ENCODE assay signal across 10 cellular contexts in genomic region chr21:36070999-36071398, GRCh38. TPM values are rescaled to one million over a fixed set of nuclear protein-coding genes. Genes with fewer than 3 reads are reported as not detected.
DNase-seq lines count a peak whose midpoint lies in the region; ATAC-seq, FAIRE-seq and TF ChIP-seq lines count a peak whose summit lies in the region.
"Had no signal": no experiment of that assay in that cellular context is flagged by ENCODE, and none has a peak within 500 bp of the region (broad histone marks: within the 10 kb centered on the region; RNA-seq: fewer than 3 reads in every experiment).

No MANE protein-coding gene starts in this region.

- peak overlapping the region in 1 of 5 donors; percentile 14 for H3K9ac ChIP-seq in subcutaneous abdominal adipose tissue (ENCODE audit: low read length in 5 of 5)

- CTCF ChIA-PET in activated CD8-positive, alpha-beta memory T cell treated with anti-CD3 and anti-CD28 coated beads, Interleukin-2, amount 10 ng/mL, durations not matched to agents 7 days and 5 days (lab: Charles Lee), result interaction anchor here (1.4 to 2.4 kb wide), 4 partner anchors 7 to 54 kb away, joined by 3 to 17 read pairs (median 9); partner anchors contain the start of gene SETD4

- peak overlapping the region in 3 of 5 donors; percentile 7 to 94 (median 47) for H3K4me3 ChIP-seq in subcutaneous abdominal adipose tissue (ENCODE audit: low read depth in 1 of 5, low read length in 5 of 5)

- no peak overlapping the region for H3K27ac Mint-ChIP-seq in activated CD8-positive, alpha-beta memory T cell treated with anti-CD3 and anti-CD28 coated beads, Interleukin-2, amount 10 ng/mL, durations not matched to agents 7 days and 5 days
- H3K27ac Mint-ChIP-seq in activated naive CD8-positive, alpha-beta T cell treated with anti-CD3 and anti-CD28 coated beads, Interleukin-2, amount 50 U/mL, for 24 hours, result peak overlapping the region; percentile 68
- peak overlapping the region in 4 of 6 donors; percentile 5 to 69 (median 46) for H3K27ac Mint-ChIP-seq in immature natural killer cell

- H3K9me3 ChIP-seq in subcutaneous abdominal adipose tissue (ENCODE audit: control insufficient read depth in 5 of 5, low read length in 5 of 5), result peaks cover 0 to 8% (median 3%) of the 10 kb centered on the region in 5 donors

- peaks cover 6 to 20% (median 15%) of the 10 kb centered on the region in 5 donors for H3K36me3 ChIP-seq in subcutaneous abdominal adipose tissue (ENCODE audit: control insufficient read depth in 5 of 5, insufficient read depth in 5 of 5, low read length in 5 of 5)

- H3K4me1 Mint-ChIP-seq in activated CD8-positive, alpha-beta memory T cell treated with anti-CD3 and anti-CD28 coated beads, Interleukin-2, amount 10 ng/mL, durations not matched to agents 7 days and 5 days, result peaks cover 42% of the 10 kb centered on the region
- H3K4me1 Mint-ChIP-seq in activated naive CD8-positive, alpha-beta T cell treated with anti-CD3 and anti-CD28 coated beads, Interleukin-2, amount 50 U/mL, for 24 hours, result peaks cover 48% of the 10 kb centered on the region
- peaks cover 33% of the 10 kb centered on the region in 2 donors for H3K4me1 Mint-ChIP-seq in immature natural killer cell

- H3K27me3 ChIP-seq in subcutaneous abdominal adipose tissue (ENCODE audit: control insufficient read depth in 5 of 5, insufficient read depth in 4 of 5, low read length in 5 of 5), result no peaks in the 10 kb centered on the region

- no peak for TF ChIP-seq CTCF in D721Med (IDR thresholded peaks at IDR 0.05; ENCODE audit: insufficient read depth, missing control alignments)

- no peak for DNase-seq in activated CD8-positive, alpha-beta memory T cell treated with anti-CD3 and anti-CD28 coated beads, Interleukin-2, amount 10 ng/mL, durations not matched to agents 7 days and 5 days
- DNase-seq in activated CD8-positive, alpha-beta memory T cell treated with anti-CD3 and anti-CD28 coated beads, Interleukin-2, amount 50 U/mL, for 4 hours, result no peak
- no peak for DNase-seq in activated naive CD8-positive, alpha-beta T cell treated with anti-CD3 and anti-CD28 coated beads, Interleukin-2, amount 50 U/mL, for 24 hours
- no peak for DNase-seq in immature natural killer cell
- DNase-seq in effector CD8-positive, alpha-beta T cell (lab: John Stamatoyannopoulos, UW), result no peak
- no peak for DNase-seq in GM19238 (ENCODE audit: insufficient read length, low spot score)
- DNase-seq in D721Med (ENCODE audit: insufficient read length, low spot score), result no peak
- DNase-seq: activated CD8-positive, alpha-beta memory T cell treated with anti-CD3 and anti-CD28 coated beads for 24 hours; KBM-7 had no signal

- ATAC-seq in activated CD8-positive, alpha-beta memory T cell treated with anti-CD3 and anti-CD28 coated beads, Interleukin-2, amount 10 ng/mL, durations not matched to agents 7 days and 5 days, result no peak
- ATAC-seq in activated naive CD8-positive, alpha-beta T cell treated with anti-CD3 and anti-CD28 coated beads, Interleukin-2, amount 50 U/mL, for 24 hours, result no peak

- H3K27me3 Mint-ChIP-seq in activated CD8-positive, alpha-beta memory T cell treated with anti-CD3 and anti-CD28 coated beads, Interleukin-2, amount 10 ng/mL, durations not matched to agents 7 days and 5 days, result peaks cover 8% of the 10 kb centered on the region
- H3K27me3 Mint-ChIP-seq in activated naive CD8-positive, alpha-beta T cell treated with anti-CD3 and anti-CD28 coated beads, Interleukin-2, amount 50 U/mL, for 24 hours, result no peaks in the 10 kb centered on the region
- H3K27me3 Mint-ChIP-seq in immature natural killer cell (ENCODE audit: low read depth in 3 of 3), result peaks cover 4 to 7% (median 5%) of the 10 kb centered on the region in 3 donors

- peaks cover 37% of the 10 kb centered on the region for H3K36me3 Mint-ChIP-seq in activated CD8-positive, alpha-beta memory T cell treated with anti-CD3 and anti-CD28 coated beads, Interleukin-2, amount 10 ng/mL, durations not matched to agents 7 days and 5 days
- H3K36me3 Mint-ChIP-seq in activated naive CD8-positive, alpha-beta T cell treated with anti-CD3 and anti-CD28 coated beads, Interleukin-2, amount 50 U/mL, for 24 hours (ENCODE audit: low read depth), result peaks cover 32% of the 10 kb centered on the region
- peaks cover 6 to 17% (median 12%) of the 10 kb centered on the region in 3 donors for H3K36me3 Mint-ChIP-seq in immature natural killer cell

- no peak for FAIRE-seq in D721Med (lab: Jason Lieb, UNC)

- peaks cover 5% of the 10 kb centered on the region for H3K9me3 Mint-ChIP-seq in activated CD8-positive, alpha-beta memory T cell treated with anti-CD3 and anti-CD28 coated beads, Interleukin-2, amount 10 ng/mL, durations not matched to agents 7 days and 5 days (ENCODE audit: low read depth)
- H3K9me3 Mint-ChIP-seq in activated naive CD8-positive, alpha-beta T cell treated with anti-CD3 and anti-CD28 coated beads, Interleukin-2, amount 50 U/mL, for 24 hours, result peaks cover 10% of the 10 kb centered on the region
- peaks cover 0 to 9% (median 6%) of the 10 kb centered on the region in 6 donors for H3K9me3 Mint-ChIP-seq in immature natural killer cell

- peak overlapping the region; percentile 91 for H3K4me3 Mint-ChIP-seq in activated CD8-positive, alpha-beta memory T cell treated with anti-CD3 and anti-CD28 coated beads, Interleukin-2, amount 10 ng/mL, durations not matched to agents 7 days and 5 days
- H3K4me3 Mint-ChIP-seq in activated naive CD8-positive, alpha-beta T cell treated with anti-CD3 and anti-CD28 coated beads, Interleukin-2, amount 50 U/mL, for 24 hours, result peak overlapping the region; percentile 85
- H3K4me3 Mint-ChIP-seq in immature natural killer cell, result peak overlapping the region; percentile 86 to 90 (median 89)

- H3K4me1 ChIP-seq in subcutaneous abdominal adipose tissue (ENCODE audit: control insufficient read depth in 5 of 5, insufficient read depth in 5 of 5, low read length in 5 of 5), result peaks cover 0 to 43% (median 38%) of the 10 kb centered on the region in 5 donors

- no peak overlapping the region for H3K27ac ChIP-seq in subcutaneous abdominal adipose tissue (ENCODE audit: low read depth, low read length)

RNA-seq across cellular contexts. Expression of gene CBR1, which starts 1.2 kb away (rescaled TPM):
- 10 to 100 TPM; 47.8 to 52.3 TPM for total RNA-seq in activated CD8-positive, alpha-beta memory T cell treated with anti-CD3 and anti-CD28 coated beads, Interleukin-2, amount 10 ng/mL, durations not matched to agents 7 days and 5 days
- 10 to 100 TPM; 60.1 to 69.6 (median 62.1) TPM for polyA plus RNA-seq in immature natural killer cell

RNA-seq across cellular contexts. Expression of gene SETD4, which starts 10.7 kb away (rescaled TPM):
- 10 to 100 TPM; 17.9 to 20.9 TPM for total RNA-seq in activated CD8-positive, alpha-beta memory T cell treated with anti-CD3 and anti-CD28 coated beads, Interleukin-2, amount 10 ng/mL, durations not matched to agents 7 days and 5 days
- 10 to 100 TPM in 1 of 3 donors, 1 to 10 TPM in 2; 6.5 to 11.2 (median 8.6) TPM for polyA plus RNA-seq in immature natural killer cell
